ENCODE assay signal across 22 cellular contexts in the genomic region with DNA sequence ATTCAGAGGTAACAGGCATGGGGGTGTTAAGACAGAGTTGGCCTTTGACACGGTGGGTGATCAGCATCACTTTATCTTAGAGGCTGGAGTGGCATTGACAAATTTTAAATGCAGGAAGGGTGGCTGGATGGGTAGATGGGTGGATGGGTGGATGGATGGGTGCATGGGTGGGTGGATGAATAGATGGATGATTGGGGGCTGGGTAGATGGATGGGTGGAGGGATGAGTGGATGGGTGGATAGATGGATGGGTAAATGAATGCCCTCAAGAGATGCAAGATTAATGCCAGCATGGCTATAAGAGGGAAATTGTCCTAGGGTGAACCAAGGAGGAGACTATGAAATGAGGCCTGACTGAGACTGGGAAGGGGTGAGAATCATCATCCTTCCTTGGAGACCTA.
"Had no signal": no experiment of that assay in that cellular context is flagged by ENCODE, and none has a peak within 500 bp of the region (broad histone marks: within the 10 kb centered on the region; RNA-seq: fewer than 3 reads in every experiment).

No MANE protein-coding gene starts in this region.

- H3K36me3 Mint-ChIP-seq: type B pancreatic cell had no signal

- H3K27me3 ChIP-seq: esophagus squamous epithelium, right lobe of liver had no signal

- H3K4me3 Mint-ChIP-seq: central memory CD8-positive, alpha-beta T cell; naive B cell; stimulated activated naive CD8-positive, alpha-beta T cell treated with anti-CD3 and anti-CD28 coated beads, Interleukin-15, amount 100 ng/mL, for 72 hours; type B pancreatic cell had no signal

- H3K27me3 Mint-ChIP-seq: central memory CD8-positive, alpha-beta T cell; naive B cell; stimulated activated naive CD8-positive, alpha-beta T cell treated with anti-CD3 and anti-CD28 coated beads, Interleukin-15, amount 100 ng/mL, for 72 hours had no signal

- ATAC-seq: left cardiac atrium; left ventricle myocardium superior; right lobe of liver; stimulated activated naive CD8-positive, alpha-beta T cell treated with anti-CD3 and anti-CD28 coated beads, Interleukin-15, amount 100 ng/mL, for 72 hours had no signal

- H3K27ac Mint-ChIP-seq: type B pancreatic cell had no signal

- H3K4me1 ChIP-seq: right lobe of liver had no signal

- H3K9me3 ChIP-seq: esophagus squamous epithelium, right lobe of liver had no signal

- H3K9me3 Mint-ChIP-seq: central memory CD8-positive, alpha-beta T cell; naive B cell; stimulated activated naive CD8-positive, alpha-beta T cell treated with anti-CD3 and anti-CD28 coated beads, Interleukin-15, amount 100 ng/mL, for 72 hours; type B pancreatic cell had no signal

- H3K4me3 ChIP-seq: esophagus squamous epithelium, right lobe of liver had no signal

- H3K27ac ChIP-seq: epithelial cell of prostate, esophagus squamous epithelium, right lobe of liver, VCaP had no signal

- DNase-seq: activated CD4-positive, alpha-beta T cell treated with anti-CD3 and anti-CD28 coated beads for 48 hours; activated CD4-positive, alpha-beta T cell treated with anti-CD3 and anti-CD28 coated beads, Interleukin-2, amount 50 U/mL, for 48 hours; activated CD8-positive, alpha-beta memory T cell treated with anti-CD3 and anti-CD28 coated beads for 24 hours; activated gamma-delta T cell treated with Interleukin-2 at 50 U/mL for 16 hours; activated naive CD4-positive, alpha-beta T cell treated with anti-CD3 and anti-CD28 coated beads, Interleukin-2, amount 50 U/mL, for 16 hours; anterior cingulate cortex; dermis blood vessel endothelial cell; effector CD4-positive, alpha-beta T cell; esophagus squamous epithelium; foreskin melanocyte; islet precursor cell; left cardiac atrium; left ventricle myocardium superior; naive B cell; right lobe of liver; stimulated activated CD4-positive, alpha-beta T cell treated with anti-CD3 and anti-CD28 coated beads, Interleukin-2, amount 100 ng/mL, for 48 hours; stimulated activated naive CD8-positive, alpha-beta T cell treated with anti-CD3 and anti-CD28 coated beads, Interleukin-15, amount 100 ng/mL, for 72 hours; substantia nigra had no signal

- H3K36me3 ChIP-seq: right lobe of liver had no signal
